Comparison of ENCODE assay signal across 12 cellular contexts in genomic region chr14:67817750-67818438, GRCh38. TPM values are rescaled to one million over a fixed set of nuclear protein-coding genes. Genes with fewer than 3 reads are reported as not detected.
A peak's percentile ranks its signal among the peaks of the same experiment; 100 is the strongest.
DNase-seq lines count a peak whose midpoint lies in the region; ATAC-seq and TF ChIP-seq lines count a peak whose summit lies in the region.
"Had no signal": no experiment of that assay in that cellular context is flagged by ENCODE, and none has a peak within 500 bp of the region (broad histone marks: within the 10 kb centered on the region; RNA-seq: fewer than 3 reads in every experiment).

No MANE protein-coding gene starts in this region.

- no peaks in the 10 kb centered on the region for H3K9me3 Mint-ChIP-seq in activated naive CD4-positive, alpha-beta T cell treated with anti-CD3 and anti-CD28 coated beads, Interleukin-2, amount 10 ng/mL, durations not matched to agents 7 days and 5 days
- H3K9me3 Mint-ChIP-seq in activated naive CD4-positive, alpha-beta T cell treated with anti-CD3 and anti-CD28 coated beads, Interleukin-2, amount 50 U/mL, for 72 hours: no peaks in the 10 kb centered on the region
- no peaks in the 10 kb centered on the region for H3K9me3 Mint-ChIP-seq in activated naive CD8-positive, alpha-beta T cell treated with anti-CD3 and anti-CD28 coated beads, Interleukin-2, amount 50 U/mL, for 24 hours
- no peaks in the 10 kb centered on the region for H3K9me3 Mint-ChIP-seq in progenitor cell of endocrine pancreas (ENCODE audit: low read depth)

- no peak for ATAC-seq in activated naive CD4-positive, alpha-beta T cell treated with anti-CD3 and anti-CD28 coated beads, Interleukin-2, amount 50 U/mL, for 72 hours
- no peak for ATAC-seq in activated naive CD8-positive, alpha-beta T cell treated with anti-CD3 and anti-CD28 coated beads, Interleukin-2, amount 50 U/mL, for 24 hours
- ATAC-seq in GM18502 (IDR thresholded peaks at IDR 0.05; ENCODE audit: poor library complexity, unreplicated experiment): no peak
- no peak for ATAC-seq in HG03159 (IDR thresholded peaks at IDR 0.05; ENCODE audit: unreplicated experiment)

- H3K4me1 Mint-ChIP-seq in activated naive CD4-positive, alpha-beta T cell treated with anti-CD3 and anti-CD28 coated beads, Interleukin-2, amount 10 ng/mL, durations not matched to agents 7 days and 5 days: peaks cover 67% of the 10 kb centered on the region
- H3K4me1 Mint-ChIP-seq in activated naive CD8-positive, alpha-beta T cell treated with anti-CD3 and anti-CD28 coated beads, Interleukin-2, amount 50 U/mL, for 24 hours: peaks cover 55% of the 10 kb centered on the region
- peaks cover 24% of the 10 kb centered on the region for H3K4me1 Mint-ChIP-seq in progenitor cell of endocrine pancreas (ENCODE audit: low read depth)

- no peaks in the 10 kb centered on the region for H3K27me3 Mint-ChIP-seq in activated naive CD4-positive, alpha-beta T cell treated with anti-CD3 and anti-CD28 coated beads, Interleukin-2, amount 10 ng/mL, durations not matched to agents 7 days and 5 days
- no peaks in the 10 kb centered on the region for H3K27me3 Mint-ChIP-seq in activated naive CD8-positive, alpha-beta T cell treated with anti-CD3 and anti-CD28 coated beads, Interleukin-2, amount 50 U/mL, for 24 hours
- no peaks in the 10 kb centered on the region for H3K27me3 Mint-ChIP-seq in progenitor cell of endocrine pancreas

- H3K36me3 Mint-ChIP-seq in activated naive CD4-positive, alpha-beta T cell treated with anti-CD3 and anti-CD28 coated beads, Interleukin-2, amount 10 ng/mL, durations not matched to agents 7 days and 5 days: peaks cover 2% of the 10 kb centered on the region
- peaks cover 4 to 6% of the 10 kb centered on the region in 2 donors for H3K36me3 Mint-ChIP-seq in activated naive CD4-positive, alpha-beta T cell treated with anti-CD3 and anti-CD28 coated beads, Interleukin-2, amount 50 U/mL, for 72 hours
- peaks cover 10% of the 10 kb centered on the region for H3K36me3 Mint-ChIP-seq in activated naive CD8-positive, alpha-beta T cell treated with anti-CD3 and anti-CD28 coated beads, Interleukin-2, amount 50 U/mL, for 24 hours (ENCODE audit: low read depth)
- peaks cover 4% of the 10 kb centered on the region for H3K36me3 Mint-ChIP-seq in progenitor cell of endocrine pancreas (ENCODE audit: insufficient read depth)

- H3K4me3 Mint-ChIP-seq in activated naive CD4-positive, alpha-beta T cell treated with anti-CD3 and anti-CD28 coated beads, Interleukin-2, amount 10 ng/mL, durations not matched to agents 7 days and 5 days: peak overlapping the region; percentile 94
- peak overlapping the region; percentile 96 for H3K4me3 Mint-ChIP-seq in activated naive CD8-positive, alpha-beta T cell treated with anti-CD3 and anti-CD28 coated beads, Interleukin-2, amount 50 U/mL, for 24 hours
- H3K4me3 Mint-ChIP-seq in progenitor cell of endocrine pancreas (ENCODE audit: low read depth): peak overlapping the region; percentile 48

- H3K27ac Mint-ChIP-seq in activated naive CD4-positive, alpha-beta T cell treated with anti-CD3 and anti-CD28 coated beads, Interleukin-2, amount 10 ng/mL, durations not matched to agents 7 days and 5 days: peak overlapping the region; percentile 61
- H3K27ac Mint-ChIP-seq in activated naive CD4-positive, alpha-beta T cell treated with anti-CD3 and anti-CD28 coated beads, Interleukin-2, amount 50 U/mL, for 72 hours: peak overlapping the region in 1 of 2 donors; percentile 88
- peak overlapping the region; percentile 49 for H3K27ac Mint-ChIP-seq in activated naive CD8-positive, alpha-beta T cell treated with anti-CD3 and anti-CD28 coated beads, Interleukin-2, amount 50 U/mL, for 24 hours
- H3K27ac Mint-ChIP-seq in progenitor cell of endocrine pancreas: peak overlapping the region; percentile 64

- CTCF ChIA-PET in activated naive CD4-positive, alpha-beta T cell treated with anti-CD3 and anti-CD28 coated beads, Interleukin-2, amount 10 ng/mL, durations not matched to agents 7 days and 5 days (lab: Charles Lee): interaction anchor here (0.6 kb wide), 1 partner anchor 200 kb away, joined by 4 read pairs; no protein-coding TSS in a partner anchor

- no peak for DNase-seq in activated naive CD4-positive, alpha-beta T cell treated with anti-CD3 and anti-CD28 coated beads, Interleukin-2, amount 10 ng/mL, durations not matched to agents 7 days and 5 days
- DNase-seq in activated naive CD4-positive, alpha-beta T cell treated with anti-CD3 and anti-CD28 coated beads, Interleukin-2, amount 50 U/mL, for 72 hours (ENCODE audit: low spot score in 2 of 2): no peak
- DNase-seq in NCI-H69 (lab: John Stamatoyannopoulos, UW) (peak; percentile 10), progenitor cell of endocrine pancreas (ENCODE audit: low spot score, unreplicated experiment) (no peak), kidney tubule cell (ENCODE audit: low spot score) (no peak)
- DNase-seq in activated naive CD8-positive, alpha-beta T cell treated with anti-CD3 and anti-CD28 coated beads, Interleukin-2, amount 50 U/mL, for 24 hours: no peak
- DNase-seq: activated CD4-positive, CD25-positive, alpha-beta regulatory T cell; BE2C; cortex of kidney; NCI-H345 had no signal

- no peak for TF ChIP-seq CTCF in progenitor cell of endocrine pancreas (IDR thresholded peaks at IDR 0.05; ENCODE audit: unreplicated experiment)

RNA-seq across cellular contexts. Expression of gene ZFYVE26, which starts 1.5 kb away (rescaled TPM):
- total RNA-seq in activated naive CD4-positive, alpha-beta T cell treated with anti-CD3 and anti-CD28 coated beads, Interleukin-2, amount 50 U/mL, for 72 hours: 10 to 100 TPM; 19.3 to 23.5 TPM
- total RNA-seq in progenitor cell of endocrine pancreas: 33.9 and 34.8 TPM in 2 replicates

RNA-seq across cellular contexts. Expression of gene RAD51B, which starts 1.7 kb away (rescaled TPM):
- total RNA-seq in activated naive CD4-positive, alpha-beta T cell treated with anti-CD3 and anti-CD28 coated beads, Interleukin-2, amount 50 U/mL, for 72 hours: 10 to 100 TPM; 36.5 to 53.0 TPM
- 24.7 and 24.9 TPM in 2 replicates for total RNA-seq in progenitor cell of endocrine pancreas
